8 cellular contexts compared by ENCODE assay signal in the genomic region with DNA sequence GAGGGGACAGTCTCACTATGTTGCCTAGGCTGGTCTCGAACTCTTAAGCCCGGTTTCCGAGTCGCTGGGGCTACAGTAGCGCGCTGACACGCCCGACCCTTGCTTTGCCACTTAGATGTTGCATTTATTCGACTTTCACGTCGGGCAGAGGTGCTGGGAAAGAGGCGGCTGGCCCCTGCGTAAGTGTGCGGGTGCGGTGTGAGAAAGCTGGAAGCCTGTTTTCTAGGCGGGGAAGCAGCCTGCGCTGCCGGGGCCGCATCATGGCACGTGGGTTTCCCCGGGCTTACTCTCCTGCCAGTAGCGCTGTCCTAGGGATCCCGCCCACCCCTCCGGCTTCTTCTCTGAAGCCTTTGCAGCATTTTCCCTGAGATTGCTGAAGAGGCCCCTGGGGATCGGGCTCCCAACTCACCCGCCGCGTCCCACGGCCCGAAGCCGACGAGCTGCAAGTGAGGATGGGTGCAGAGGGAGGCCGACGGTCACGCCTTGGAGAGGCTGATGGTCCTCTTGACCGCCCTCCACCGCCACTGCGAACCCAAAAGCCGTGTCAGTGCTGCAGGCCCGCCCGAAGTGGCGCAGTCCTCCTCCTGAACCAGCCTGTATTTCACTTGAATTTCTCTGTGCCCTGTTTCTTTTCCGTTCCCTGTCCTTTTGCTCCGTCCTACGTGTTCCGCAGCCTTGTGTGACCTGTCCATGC. TPM values are rescaled to one million over a fixed set of nuclear protein-coding genes. Genes with fewer than 3 reads are reported as not detected.
DNase-seq lines count a peak whose midpoint lies in the region; ATAC-seq, FAIRE-seq and TF ChIP-seq lines count a peak whose summit lies in the region.

No MANE protein-coding gene starts in this region.

- H2BK5ac ChIP-seq in H1 (ENCODE audit: low read depth, low read length), result no peak overlapping the region

- H3K4me3 ChIP-seq in H1 (ENCODE audit: extremely low read depth in 1 of 4, insufficient read depth in 2 of 4, low read depth in 3 of 4, low read length in 4 of 4), result peak overlapping the region; percentile 46 to 76 (median 63)
- peak overlapping the region; percentile 47 to 70 for H3K4me3 ChIP-seq in muscle layer of colon (ENCODE audit: low read depth in 1 of 2, low read length in 2 of 2)
- peak overlapping the region in 1 of 3 donors; percentile 30 for H3K4me3 ChIP-seq in thyroid gland (replicated peaks in 1 of 3)

- TF ChIP-seq CTCF in H1 (IDR thresholded peaks at IDR 0.05; ENCODE audit: control extremely low read depth in 1 of 3, insufficient read depth in 1 of 3, low read depth in 1 of 3, low read length in 3 of 3) (peak in 1 of 3 experiments; percentile 35; a peak in 1 of 4 replicates), thyroid gland (IDR thresholded peaks at IDR 0.05) (peak in 2 of 6 experiments; percentile 10 to 25)

- 0 out of 2 replicates have a peak overlapping the region, but pooled peaks have one; percentile 7 for H2BK12ac ChIP-seq in H1 (ENCODE audit: low read depth, low read length)

- peak; percentile 22 for ATAC-seq in HG03108 (IDR thresholded peaks at IDR 0.05; ENCODE audit: unreplicated experiment)

- no peak overlapping the region for H2BK15ac ChIP-seq in H1 (ENCODE audit: low read length)

- H3K56ac ChIP-seq in H1 (replicated peaks; ENCODE audit: insufficient read length, low read depth, low read length), result no peak overlapping the region

- POLR2A ChIA-PET in H1 (lab: Charles Lee; ENCODE audit: partially characterized antibody), result interaction anchor here (1.0 to 2.1 kb wide), 3 partner anchors 11 to 28 kb away, joined by 3 to 6 read pairs (median 4); no protein-coding TSS in a partner anchor

- no peak overlapping the region for H4K91ac ChIP-seq in H1 (replicated peaks; ENCODE audit: insufficient read length, low read length)

- H4K5ac ChIP-seq in H1 (ENCODE audit: insufficient read length, low read depth, low read length), result no peak overlapping the region

- intact Hi-C loops in thyroid gland (cut with DNase I), result no loop called here

- H3K36me3 ChIP-seq in ES-I3 (ENCODE audit: insufficient read depth, low read length) (no peaks in the 10 kb centered on the region), H1 (ENCODE audit: control insufficient read depth in 2 of 4, insufficient read depth in 4 of 4, low read length in 3 of 4) (no peaks in the 10 kb centered on the region), muscle layer of colon (ENCODE audit: insufficient read depth, low read length) (no peaks in the 10 kb centered on the region), thyroid gland (no peaks in the 10 kb centered on the region)

- FAIRE-seq in H1 (lab: Jason Lieb, UNC), result no peak

- TF ChIP-seq POLR2A in H1 (IDR thresholded peaks at IDR 0.05; ENCODE audit: control extremely low read depth in 1 of 2, low read depth in 2 of 2, low read length in 2 of 2) (no peak), thyroid gland (IDR thresholded peaks at IDR 0.05) (no peak)

- H3K9me3 ChIP-seq in ES-I3 (ENCODE audit: control insufficient read depth, insufficient read depth, low read length), result no peaks in the 10 kb centered on the region
- no peaks in the 10 kb centered on the region for H3K9me3 ChIP-seq in H1 (ENCODE audit: insufficient read depth in 2 of 2, low read depth in 1 of 2, low read length in 1 of 2)
- H3K9me3 ChIP-seq in muscle layer of colon (ENCODE audit: low read length), result no peaks in the 10 kb centered on the region
- H3K9me3 ChIP-seq in thyroid gland, result no peaks in the 10 kb centered on the region

- H3K9ac ChIP-seq in ES-I3 (ENCODE audit: low read depth, low read length) (peak overlapping the region; percentile 58; the same call in 1 of the 2 replicates), H1 (replicated peaks in 1 of 4; ENCODE audit: extremely low read depth in 1 of 4, low read depth in 3 of 4, low read length in 3 of 4) (peak overlapping the region in 2 of 4 experiments; percentile 52 to 69; a peak in 3 of 7 replicates), muscle layer of colon (ENCODE audit: low read length) (peak overlapping the region; percentile 35)

- H2AFZ ChIP-seq in H1 (ENCODE audit: low read length), result no peak overlapping the region

- no peak overlapping the region for H2AK5ac ChIP-seq in H1 (ENCODE audit: low read depth, low read length)

- peak overlapping the region; percentile 17; the same call in 1 of the 2 replicates for H4K8ac ChIP-seq in H1 (ENCODE audit: extremely low read depth, insufficient read depth, low read length)

- no peak overlapping the region for H2BK120ac ChIP-seq in H1 (replicated peaks; ENCODE audit: low read depth, low read length)

- H3K79me2 ChIP-seq in H1 (ENCODE audit: control insufficient read depth in 1 of 2, insufficient read depth in 2 of 2, low read length in 2 of 2), result no peaks in the 10 kb centered on the region

- H3K27me3 ChIP-seq in H1 (replicated peaks in 1 of 4; ENCODE audit: control insufficient read depth in 3 of 4, extremely low read depth in 1 of 4, insufficient read depth in 3 of 4, low read length in 3 of 4), result peaks cover 0 to 5% (median 1%) of the 10 kb centered on the region in 4 experiments; a peak in 2 of 7 replicates
- no peaks in the 10 kb centered on the region for H3K27me3 ChIP-seq in muscle layer of colon (ENCODE audit: control insufficient read depth in 1 of 2, insufficient read depth in 2 of 2, low read length in 2 of 2)
- H3K27me3 ChIP-seq in thyroid gland, result no peaks in the 10 kb centered on the region

- TF ChIP-seq EP300 in H1 (IDR thresholded peaks at IDR 0.05; ENCODE audit: borderline replicate concordance in 1 of 2, low read depth in 2 of 2, low read length in 2 of 2), result no peak

- DNase-seq in activated CD4-positive, alpha-beta T cell treated with anti-CD3 and anti-CD28 coated beads for 1 hour, result peak; percentile 49
- peak in 1 of 2 experiments; percentile 85 for DNase-seq in H1 (ENCODE audit: low read depth in 1 of 2, low spot score in 2 of 2)
- peak; percentile 58 to 60 for DNase-seq in thyroid gland
- no peak for DNase-seq in NCI-H1417 treated with DMSO at 0.1 percent for 48 hours (lab: John Stamatoyannopoulos, UW)
- DNase-seq in kidney glomerular epithelial cell (lab: John Stamatoyannopoulos, UW), result no peak

- H3K18ac ChIP-seq in H1 (ENCODE audit: extremely low read depth, low read length), result no peak overlapping the region

- H3K23ac ChIP-seq in H1 (ENCODE audit: insufficient read length), result no peak overlapping the region

- H3K27ac ChIP-seq in H1 (ENCODE audit: low read depth, low read length), result no peak overlapping the region
- H3K27ac ChIP-seq in muscle layer of colon (ENCODE audit: low read depth, low read length), result peak overlapping the region; percentile 41
- H3K27ac ChIP-seq in thyroid gland, result peak overlapping the region in 2 of 3 donors; percentile 63 to 70

- no peaks in the 10 kb centered on the region for H3K4me1 ChIP-seq in ES-I3 (ENCODE audit: insufficient read depth, low read length)
- peaks cover 0 to 2% (median 0%) of the 10 kb centered on the region in 4 experiments; a peak in 3 of 7 replicates for H3K4me1 ChIP-seq in H1 (replicated peaks in 1 of 4; ENCODE audit: control insufficient read depth in 3 of 4, insufficient read depth in 4 of 4, low read length in 3 of 4)
- peaks cover 6% of the 10 kb centered on the region for H3K4me1 ChIP-seq in muscle layer of colon (ENCODE audit: insufficient read depth, low read length)
- H3K4me1 ChIP-seq in thyroid gland, result peaks cover 8 to 20% of the 10 kb centered on the region in 2 donors

- H3K14ac ChIP-seq in H1 (ENCODE audit: insufficient read length), result no peak overlapping the region

- H2BK20ac ChIP-seq in H1 (ENCODE audit: low read length), result no peak overlapping the region

- H3K79me1 ChIP-seq in H1 (ENCODE audit: low read depth, low read length), result no peaks in the 10 kb centered on the region

- CTCF ChIA-PET in H1 (lab: Charles Lee; ENCODE audit: partially characterized antibody), result interaction anchor here (0.6 kb wide), 1 partner anchor 30 kb away, joined by 3 read pairs; no protein-coding TSS in a partner anchor

- peaks cover 15% of the 10 kb centered on the region for H3K23me2 ChIP-seq in H1 (ENCODE audit: low read depth, low read length)

- no peak; a peak in 1 of 4 replicates for TF ChIP-seq RAD21 in H1 (IDR thresholded peaks at IDR 0.05 in 1 of 2, conservative IDR thresholded peaks at IDR 0.05 in 1 of 2; ENCODE audit: low read depth in 2 of 2, low read length in 2 of 2)

- no peak overlapping the region for H3K4ac ChIP-seq in H1 (replicated peaks; ENCODE audit: insufficient read length, low read depth, low read length)

- 3% methylated on average over 46 of the region's 46 CpGs; no CpG with 5 or more reads in 1 of the 2 experiments for WGBS in H1 (ENCODE audit: extremely low coverage in 1 of 2, insufficient coverage in 1 of 2, insufficient read length in 1 of 2, insufficient replicate concordance in 2 of 2, low coverage in 1 of 2, low lambda C conversion rate in 2 of 2, missing lambda C conversion rate in 1 of 2), 2 experiments
- 1 to 2% methylated on average over 45 to 46 of the region's 46 CpGs for WGBS in thyroid gland, 2 donors

- peaks cover 0 to 4% of the 10 kb centered on the region in 2 experiments for H4K20me1 ChIP-seq in H1 (replicated peaks in 1 of 2; ENCODE audit: control insufficient read depth in 1 of 2, insufficient read depth in 2 of 2, low read length in 2 of 2)

- H3K4me2 ChIP-seq in H1 (ENCODE audit: insufficient read depth in 1 of 2, low read depth in 2 of 2, low read length in 2 of 2), result peak overlapping the region; percentile 92 to 97

RNA-seq across cellular contexts. Expression of a gene that starts 5.8 kb away (rescaled TPM):
- 21.2 and 21.6 TPM in 2 replicates for total RNA-seq in H1 (2021; fragmentation: NEBNext Ultra II Directional; extraction: Animal tissue kit (Norgen Biotek cat#: 25700))
- polyA plus RNA-seq in H1 (2011; rRNA removed), result 12.9 and 18.0 TPM in 2 replicates
- 19.8 TPM for polyA plus RNA-seq in H1 (2011; cell fraction: cytosol; rRNA removed)
- polyA plus RNA-seq in H1 (2011; cell fraction: nucleus; rRNA removed), result 79.7 TPM
- polyA plus RNA-seq in H1 (2012, experiment 1 of 2), result 19.4 to 26.5 TPM (median 23.3 TPM) in 4 replicates
- polyA plus RNA-seq in H1 (2012, experiment 2 of 2), result 10.8 TPM
- 15.0 TPM for polyA plus RNA-seq in H1 (2013, experiment 1 of 2)
- polyA plus RNA-seq in H1 (2013, experiment 2 of 2), result 13.5 TPM
- polyA minus RNA-seq in H1 (2011; rRNA and poly(A)+ RNA removed), result 4.7 and 7.7 TPM in 2 replicates
- 6.7 TPM for polyA minus RNA-seq in H1 (2011; cell fraction: cytosol; rRNA and poly(A)+ RNA removed)
- 19.8 TPM for polyA minus RNA-seq in H1 (2011; cell fraction: nucleus; rRNA and poly(A)+ RNA removed)
- 10 to 100 TPM; 18.8 to 31.1 (median 22.8) TPM for total RNA-seq in thyroid gland

RNA-seq across cellular contexts. Expression of a gene that starts 12.3 kb away (rescaled TPM):
- 0.44 and 0.47 TPM in 2 replicates for total RNA-seq in H1 (2021; fragmentation: NEBNext Ultra II Directional; extraction: Animal tissue kit (Norgen Biotek cat#: 25700))
- polyA plus RNA-seq in H1 (2011; rRNA removed), result 0.36 and 0.57 TPM in 2 replicates
- 0.62 TPM for polyA plus RNA-seq in H1 (2011; cell fraction: cytosol; rRNA removed)
- polyA plus RNA-seq in H1 (2011; cell fraction: nucleus; rRNA removed), result 0.54 TPM
- 0.35 to 1.0 TPM (median 0.45 TPM) in 4 replicates for polyA plus RNA-seq in H1 (2012, experiment 1 of 2)
- polyA plus RNA-seq in H1 (2012, experiment 2 of 2), result 0.55 TPM
- polyA plus RNA-seq in H1 (2013, experiment 1 of 2), result 0.53 TPM
- polyA plus RNA-seq in H1 (2013, experiment 2 of 2), result 0.28 TPM
- 0.05 TPM in 1 of 2 replicates, not detected in the other for polyA minus RNA-seq in H1 (2011; rRNA and poly(A)+ RNA removed)
- polyA minus RNA-seq in H1 (2011; cell fraction: cytosol; rRNA and poly(A)+ RNA removed), result not detected
- 0.60 TPM for polyA minus RNA-seq in H1 (2011; cell fraction: nucleus; rRNA and poly(A)+ RNA removed)
- 10 to 100 TPM; 12.3 to 14.2 (median 13.0) TPM for total RNA-seq in thyroid gland

RNA-seq across cellular contexts. Expression of a gene that starts 26.4 kb away (rescaled TPM):
- 2,564 and 2,589 TPM in 2 replicates for total RNA-seq in H1 (2021; fragmentation: NEBNext Ultra II Directional; extraction: Animal tissue kit (Norgen Biotek cat#: 25700))
- polyA plus RNA-seq in H1 (2011; rRNA removed), result 7,578 and 7,971 TPM in 2 replicates
- 6,759 TPM for polyA plus RNA-seq in H1 (2011; cell fraction: cytosol; rRNA removed)
- polyA plus RNA-seq in H1 (2011; cell fraction: nucleus; rRNA removed), result 7,543 TPM
- polyA plus RNA-seq in H1 (2012, experiment 1 of 2), result 3,817 to 4,876 TPM (median 4,535 TPM) in 4 replicates
- 4,888 TPM for polyA plus RNA-seq in H1 (2012, experiment 2 of 2)
- polyA plus RNA-seq in H1 (2013, experiment 1 of 2), result 2,646 TPM
- polyA plus RNA-seq in H1 (2013, experiment 2 of 2), result 2,607 TPM
- 7,141 and 7,318 TPM in 2 replicates for polyA minus RNA-seq in H1 (2011; rRNA and poly(A)+ RNA removed)
- polyA minus RNA-seq in H1 (2011; cell fraction: cytosol; rRNA and poly(A)+ RNA removed), result 3,305 TPM
- 3,286 TPM for polyA minus RNA-seq in H1 (2011; cell fraction: nucleus; rRNA and poly(A)+ RNA removed)
- total RNA-seq in thyroid gland, result 1,000 to 10,000 TPM; 2,254 to 3,332 (median 2,569) TPM

RNA-seq across cellular contexts. Expression of a gene that starts 43.7 kb away (rescaled TPM):
- 5.7 and 6.2 TPM in 2 replicates for total RNA-seq in H1 (2021; fragmentation: NEBNext Ultra II Directional; extraction: Animal tissue kit (Norgen Biotek cat#: 25700))
- polyA plus RNA-seq in H1 (2011; rRNA removed), result 2.3 and 4.2 TPM in 2 replicates
- 6.2 TPM for polyA plus RNA-seq in H1 (2011; cell fraction: cytosol; rRNA removed)
- 6.8 TPM for polyA plus RNA-seq in H1 (2011; cell fraction: nucleus; rRNA removed)
- polyA plus RNA-seq in H1 (2012, experiment 1 of 2), result 8.8 to 10.6 TPM (median 9.8 TPM) in 4 replicates
- 0.70 TPM for polyA plus RNA-seq in H1 (2012, experiment 2 of 2)
- polyA plus RNA-seq in H1 (2013, experiment 1 of 2), result 5.1 TPM
- 4.3 TPM for polyA plus RNA-seq in H1 (2013, experiment 2 of 2)
- 5.5 and 6.2 TPM in 2 replicates for polyA minus RNA-seq in H1 (2011; rRNA and poly(A)+ RNA removed)
- 2.3 TPM for polyA minus RNA-seq in H1 (2011; cell fraction: cytosol; rRNA and poly(A)+ RNA removed)
- 4.6 TPM for polyA minus RNA-seq in H1 (2011; cell fraction: nucleus; rRNA and poly(A)+ RNA removed)
- 10 to 100 TPM; 14.8 to 30.8 (median 23.8) TPM for total RNA-seq in thyroid gland

Comparison
In these comparisons a context has a peak if more than half of its experiments do, and no peak if none do; other contexts are left out.
1. DNase-seq: peak in activated CD4-positive, alpha-beta T cell treated with anti-CD3 and anti-CD28 coated beads for 1 hour (single experiment) and thyroid gland (2 of 2); none in NCI-H1417 treated with DMSO at 0.1 percent for 48 hours (single experiment) and kidney glomerular epithelial cell (single experiment).